Comparison of ENCODE assay signal across 16 cellular contexts in genomic region chr10:7282457-7282856, GRCh38.
DNase-seq lines count a peak whose midpoint lies in the region; TF ChIP-seq lines count a peak whose summit lies in the region.
"Had no signal": no experiment of that assay in that cellular context is flagged by ENCODE, and none has a peak within 500 bp of the region (broad histone marks: within the 10 kb centered on the region; RNA-seq: fewer than 3 reads in every experiment).

No MANE protein-coding gene starts in this region.

- H3K36me3 ChIP-seq in HEK293 (ENCODE audit: control insufficient read depth in 2 of 2, insufficient read depth in 1 of 2, low read length in 2 of 2), result peaks cover 0 to 3% of the 10 kb centered on the region in 2 experiments; a peak in 1 of 3 replicates
- H3K36me3 ChIP-seq in endocrine pancreas (ENCODE audit: control insufficient read depth, insufficient read depth, low read length), result no peaks in the 10 kb centered on the region
- no peaks in the 10 kb centered on the region for H3K36me3 ChIP-seq in neural cell (ENCODE audit: insufficient read depth, low read length)

- no peak for TF ChIP-seq RAD21 in neural cell (conservative IDR thresholded peaks at IDR 0.05)

- H3K4me3 ChIP-seq in HEK293 (ENCODE audit: low read depth, low read length) (no peak overlapping the region), endocrine pancreas (ENCODE audit: control insufficient read depth, insufficient read depth, low read length) (peak overlapping the region; percentile 15), neural cell (ENCODE audit: low read length) (no peak overlapping the region)
- H3K4me3 ChIP-seq: A549; BLaER1 treated with 17β-estradiol and CSF1 and Interleukin-3, amounts not matched to agents 10 nM and 100 nM had no signal

- H3F3A ChIP-seq in neural cell (ENCODE audit: insufficient read depth, low read length, poor library complexity, severe bottlenecking), result no peaks in the 10 kb centered on the region

- no peaks in the 10 kb centered on the region for H3K9me2 ChIP-seq in neural cell (ENCODE audit: insufficient read depth, low read length)

- H3K9me3 ChIP-seq in HEK293 (ENCODE audit: control insufficient read depth, insufficient read depth, low read depth, low read length) (no peaks in the 10 kb centered on the region), endocrine pancreas (ENCODE audit: control insufficient read depth, low read length) (no peaks in the 10 kb centered on the region), neural cell (ENCODE audit: low read length) (no peaks in the 10 kb centered on the region)
- H3K9me3 ChIP-seq: A549 had no signal

- no peaks in the 10 kb centered on the region for H4K20me1 ChIP-seq in neural cell (ENCODE audit: insufficient read depth)

- H2AFZ ChIP-seq in neural cell (ENCODE audit: low read depth, low read length), result no peak overlapping the region

- no peak for TF ChIP-seq CTCF in HEK293 (tag by site-specific recombination; IDR thresholded peaks at IDR 0.05)
- no peak for TF ChIP-seq CTCF in neural cell (IDR thresholded peaks at IDR 0.05; ENCODE audit: poor library complexity, severe bottlenecking)

- H3K27ac ChIP-seq in HEK293 (ENCODE audit: extremely low read depth, low read depth, low read length), result no peak overlapping the region
- H3K27ac ChIP-seq in neural cell (ENCODE audit: low read length), result no peak overlapping the region
- H3K27ac ChIP-seq: 22Rv1, C4-2B had no signal

- DNase-seq in activated CD4-positive, CD25-positive, alpha-beta regulatory T cell treated with anti-CD3 and anti-CD28 coated beads, Interleukin-2, amount 50 U/mL, for 72 hours, result no peak
- DNase-seq in NCI-H345 (lab: John Stamatoyannopoulos, UW), result no peak
- DNase-seq: AML-193; Calu3; CD4-positive, alpha-beta T cell; CD8-positive, alpha-beta T cell; COR-L47; DMS79 treated with DMSO at 0.1 percent for 48 hours; GF-D8 had no signal

- POLR2A ChIA-PET in HEK293 (lab: Yijun Ruan, JAX), result no interaction called here

- no peak overlapping the region for H3K9ac ChIP-seq in endocrine pancreas (ENCODE audit: control insufficient read depth, insufficient read depth, low read length)
- no peak overlapping the region for H3K9ac ChIP-seq in neural cell (ENCODE audit: low read length)
- H3K9ac ChIP-seq: BLaER1 treated with 17β-estradiol and CSF1 and Interleukin-3, amounts not matched to agents 10 nM and 100 nM had no signal

- no peak overlapping the region for H3K4me2 ChIP-seq in neural cell (ENCODE audit: low read length)
- H3K4me2 ChIP-seq: A549 had no signal

- H3K4me1 ChIP-seq in HEK293 (ENCODE audit: control insufficient read depth, insufficient read depth, low read length) (peaks cover 14% of the 10 kb centered on the region; the same call in 1 of the 2 replicates), endocrine pancreas (ENCODE audit: control insufficient read depth, insufficient read depth, low read length) (peaks cover 4% of the 10 kb centered on the region)

- peak; percentile 21 for TF ChIP-seq EP300 in neural cell (conservative IDR thresholded peaks at IDR 0.05; ENCODE audit: poor library complexity, severe bottlenecking)

- H3K79me2 ChIP-seq in neural cell (replicated peaks; ENCODE audit: insufficient read depth, low read length), result no peaks in the 10 kb centered on the region

- CTCF ChIA-PET in HEK293 (lab: Yijun Ruan, JAX), result no interaction called here

- H3K27me3 ChIP-seq in endocrine pancreas (ENCODE audit: control insufficient read depth, insufficient read depth, low read length) (no peaks in the 10 kb centered on the region), neural cell (ENCODE audit: insufficient read depth, low read depth, low read length) (no peaks in the 10 kb centered on the region)
- H3K27me3 ChIP-seq: BLaER1 treated with 17β-estradiol and CSF1 and Interleukin-3, amounts not matched to agents 10 nM and 100 nM had no signal

TF ChIP-seq in HEK293, 187 proteins besides CTCF, POLR2A, EP300 and RAD21:
- 0 out of 2 replicates have a peak, but pooled peaks have one; percentile 36 for TF ChIP-seq WT1 (tag by site-specific recombination; IDR thresholded peaks at IDR 0.05)
- TF ChIP-seq GLI4 (tag by site-specific recombination; IDR thresholded peaks at IDR 0.05), result no peak
- no peak for TF ChIP-seq ZNF37A (tag by site-specific recombination; IDR thresholded peaks at IDR 0.05)
- TF ChIP-seq ZNF146 (tag by site-specific recombination; IDR thresholded peaks at IDR 0.05), result no peak
- peak; percentile 63 for TF ChIP-seq PRDM6 (tag by site-specific recombination; IDR thresholded peaks at IDR 0.05)
- TF ChIP-seq GLI2 (tag by site-specific recombination; IDR thresholded peaks at IDR 0.05; ENCODE audit: borderline replicate concordance, low read depth), result peak; percentile 56
- no peak for TF ChIP-seq MZF1 (tag by site-specific recombination; IDR thresholded peaks at IDR 0.05; ENCODE audit: borderline replicate concordance)

TF ChIP-seq in neural cell, 6 proteins besides CTCF, POLR2A, EP300 and RAD21:
- TF ChIP-seq MXI1 (conservative IDR thresholded peaks at IDR 0.05; ENCODE audit: poor library complexity, severe bottlenecking) (no peak), POLR2AphosphoS5 (IDR thresholded peaks at IDR 0.05) (peak; percentile 57)
